Comparison of ENCODE assay signal across 8 cellular contexts in the genomic region with DNA sequence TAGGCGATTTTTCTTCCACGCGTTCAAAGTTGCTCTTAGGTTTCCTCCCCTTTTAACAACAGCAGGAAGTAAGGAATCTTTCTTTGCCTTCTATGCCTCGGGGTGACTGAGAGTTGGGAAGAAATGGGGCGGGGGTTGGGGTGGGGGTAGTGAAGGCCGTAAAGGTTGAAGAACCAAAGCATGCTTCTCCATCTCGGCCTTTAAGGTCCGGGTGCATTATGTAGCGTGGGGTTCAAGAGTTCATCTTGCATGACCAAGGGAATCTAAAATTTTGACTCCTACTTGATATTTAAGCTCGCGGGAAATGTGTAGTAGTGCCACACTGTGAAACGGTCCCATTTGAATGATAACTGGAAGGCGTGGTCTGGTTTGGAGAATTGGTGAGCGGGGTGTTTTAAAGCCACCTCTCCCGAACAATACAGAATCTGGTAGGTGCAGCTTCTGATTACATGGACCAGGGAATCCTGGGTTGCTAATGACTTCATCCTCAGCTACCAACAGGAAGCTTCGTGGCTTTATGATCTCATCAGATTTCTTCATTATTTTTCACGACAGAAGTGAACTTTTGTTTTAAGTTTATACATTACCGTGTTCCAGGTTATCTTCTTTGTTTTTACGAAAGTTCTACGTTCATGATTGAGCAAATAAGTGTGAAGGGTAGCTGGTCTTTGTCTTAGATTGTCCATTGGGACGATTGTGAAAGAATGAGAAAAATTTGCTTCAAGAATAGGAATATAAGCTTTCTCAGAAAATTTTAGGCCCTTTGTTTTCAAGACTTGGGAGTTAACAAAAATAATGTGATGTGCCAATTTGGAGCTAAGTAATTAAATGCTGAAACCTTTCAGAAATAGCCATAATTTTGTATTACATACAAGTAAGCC. TPM values are rescaled to one million over a fixed set of nuclear protein-coding genes. Genes with fewer than 3 reads are reported as not detected.
DNase-seq lines count a peak whose midpoint lies in the region; ATAC-seq and TF ChIP-seq lines count a peak whose summit lies in the region.

No MANE protein-coding gene starts in this region.

- peaks cover 30% of the 10 kb centered on the region for H3K4me1 Mint-ChIP-seq in activated B cell treated with CpG ODN at 0.5 μM for 24 hours

- H3K4me3 ChIP-seq in fibroblast of lung (replicated peaks in 1 of 4; ENCODE audit: control extremely low read depth in 1 of 4, insufficient read depth in 1 of 4, low read depth in 3 of 4, low read length in 4 of 4) (peak overlapping the region; percentile 65 to 96 (median 86)), muscle layer of duodenum (ENCODE audit: low read depth in 1 of 2, low read length in 2 of 2) (peak overlapping the region; percentile 61 to 88), urinary bladder (ENCODE audit: low read depth, low read length) (peak overlapping the region; percentile 100)

- POLR2A ChIA-PET in activated B cell treated with CpG ODN at 0.5 μM for 24 hours (lab: Charles Lee) = interaction anchor here (1.1 to 1.4 kb wide), 2 partner anchors 144 to 363 kb away, joined by 3 read pairs; a partner anchor contains a TSS

- H3K79me2 ChIP-seq in fibroblast of lung (ENCODE audit: control insufficient read depth, insufficient read depth, low read length) = peaks cover 53% of the 10 kb centered on the region

- peak overlapping the region; percentile 94 for H3K4me3 Mint-ChIP-seq in activated B cell treated with CpG ODN at 0.5 μM for 24 hours

- intact Hi-C loops in activated B cell treated with CpG ODN at 0.5 μM for 24 hours (cut with micrococcal nuclease) = loop anchor here (1.0 to 10.0 kb wide), 6 partner anchors 65 to 1543 kb away; a partner anchor contains a TSS

- H3K36me3 Mint-ChIP-seq in activated B cell treated with CpG ODN at 0.5 μM for 24 hours (ENCODE audit: low read depth) = peaks cover 3% of the 10 kb centered on the region

- CTCF ChIA-PET in activated B cell treated with CpG ODN at 0.5 μM for 24 hours (lab: Charles Lee) = interaction anchor here (1.1 kb wide), 1 partner anchor 1923 kb away, joined by 3 read pairs; no protein-coding TSS in a partner anchor

- no peaks in the 10 kb centered on the region for H3K27me3 Mint-ChIP-seq in activated B cell treated with CpG ODN at 0.5 μM for 24 hours

- 4% methylated on average over 21 of the region's 21 CpGs for WGBS in urinary bladder

- peak overlapping the region; percentile 82 for H3K9ac ChIP-seq in fibroblast of lung (ENCODE audit: insufficient read depth, low read length)

- H2AFZ ChIP-seq in fibroblast of lung (ENCODE audit: low read length) = peak overlapping the region; percentile 7

- H3K27ac Mint-ChIP-seq in activated B cell treated with CpG ODN at 0.5 μM for 24 hours = peak overlapping the region; percentile 82

- TF ChIP-seq CTCF in activated B cell treated with CpG ODN at 0.5 μM for 24 hours (IDR thresholded peaks at IDR 0.05) = no peak
- TF ChIP-seq CTCF in fibroblast of lung (conservative IDR thresholded peaks at IDR 0.05 in 1 of 2, IDR thresholded peaks at IDR 0.05 in 1 of 2; ENCODE audit: low read depth in 1 of 2, low read length in 2 of 2) = no peak

- ATAC-seq in activated B cell treated with CpG ODN at 0.5 μM for 24 hours (ENCODE audit: low read depth) (no peak), HG03571 (IDR thresholded peaks at IDR 0.05; ENCODE audit: unreplicated experiment) (no peak)

- H3K4me1 ChIP-seq in fibroblast of lung (ENCODE audit: control insufficient read depth, extremely low read depth, insufficient read depth, low read length) (peaks cover 7% of the 10 kb centered on the region), muscle layer of duodenum (ENCODE audit: control insufficient read depth in 1 of 2, insufficient read depth in 2 of 2, low read length in 2 of 2) (peaks cover 0 to 15% of the 10 kb centered on the region in 2 donors), urinary bladder (ENCODE audit: insufficient read depth) (no peaks in the 10 kb centered on the region)

- H3K27ac ChIP-seq in fibroblast of lung (ENCODE audit: insufficient read depth, low read length) (peak overlapping the region; percentile 84), muscle layer of duodenum (ENCODE audit: low read length) (peak overlapping the region; percentile 48), urinary bladder (ENCODE audit: low read depth) (peak overlapping the region; percentile 95)

- no peaks in the 10 kb centered on the region for H3K9me3 Mint-ChIP-seq in activated B cell treated with CpG ODN at 0.5 μM for 24 hours

- H3K9me3 ChIP-seq in fibroblast of lung (ENCODE audit: control insufficient read depth, insufficient read depth, low read depth, low read length) = no peaks in the 10 kb centered on the region
- no peaks in the 10 kb centered on the region for H3K9me3 ChIP-seq in muscle layer of duodenum (ENCODE audit: control insufficient read depth in 1 of 2, low read length in 2 of 2)

- DNase-seq in D341Med (ENCODE audit: low spot score) = peak; percentile 72
- DNase-seq in HCEC 1CT = peak; percentile 84
- DNase-seq in NCI-H226 = peak; percentile 73
- DNase-seq in activated B cell treated with CpG ODN at 0.5 μM for 24 hours = no peak
- DNase-seq in fibroblast of lung (ENCODE audit: low read depth in 2 of 2) = peak; percentile 81 to 93

- H3K36me3 ChIP-seq in fibroblast of lung (ENCODE audit: control insufficient read depth, insufficient read depth, low read length) = no peaks in the 10 kb centered on the region
- H3K36me3 ChIP-seq in muscle layer of duodenum (ENCODE audit: control insufficient read depth in 1 of 2, insufficient read depth in 2 of 2, low read length in 2 of 2) = no peaks in the 10 kb centered on the region
- H3K36me3 ChIP-seq in urinary bladder (ENCODE audit: insufficient read depth) = no peaks in the 10 kb centered on the region

- H3K27me3 ChIP-seq in fibroblast of lung (ENCODE audit: control insufficient read depth, insufficient read depth, low read length) (no peaks in the 10 kb centered on the region), muscle layer of duodenum (ENCODE audit: low read depth, low read length) (no peaks in the 10 kb centered on the region)

- H4K20me1 ChIP-seq in fibroblast of lung (ENCODE audit: control insufficient read depth, extremely low read depth, insufficient read depth, low read length) = no peaks in the 10 kb centered on the region

- peak overlapping the region; percentile 92 for H3K4me2 ChIP-seq in fibroblast of lung (ENCODE audit: extremely low read depth, insufficient read depth, low read length)

RNA-seq across cellular contexts. Expression of a gene that starts 1.6 kb away (rescaled TPM):
- total RNA-seq in activated B cell treated with CpG ODN at 0.5 μM for 24 hours (13.4 and 15.1 TPM in 2 replicates), fibroblast of lung (17.2 and 17.7 TPM in 2 replicates), urinary bladder (78.0 TPM)
- polyA plus RNA-seq in fibroblast of lung (9.6 and 12.9 TPM in 2 replicates), urinary bladder (6.1 TPM)
- polyA plus RNA-seq in fibroblast of lung (2012) = 10.4 TPM in 2 replicates
- 13.2 and 16.2 TPM in 2 replicates for polyA minus RNA-seq in fibroblast of lung (ENCODE audit: low replicate concordance)
